ENCODE assay signal across 19 cellular contexts in the genomic region with DNA sequence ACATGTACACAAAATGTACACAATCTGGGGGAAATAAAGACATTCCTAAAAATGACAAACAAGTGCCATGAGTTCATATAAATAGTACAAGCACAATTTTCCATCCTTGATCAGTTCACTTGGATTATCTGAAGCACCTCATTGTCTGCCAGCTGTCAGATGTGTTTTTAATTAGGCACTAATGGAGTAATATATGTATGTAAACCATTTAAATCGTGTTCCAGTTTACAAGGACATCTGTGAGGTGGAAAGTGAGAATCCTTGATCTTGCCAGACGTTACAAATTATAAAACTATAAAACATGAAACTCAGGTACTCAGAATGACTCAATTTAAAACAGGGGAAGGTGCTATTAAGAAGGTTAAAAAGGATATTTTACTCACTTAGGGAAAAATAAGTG.
"Had no signal": no experiment of that assay in that cellular context is flagged by ENCODE, and none has a peak within 500 bp of the region (broad histone marks: within the 10 kb centered on the region; RNA-seq: fewer than 3 reads in every experiment).

No MANE protein-coding gene starts in this region.

- H3K27me3 Mint-ChIP-seq: activated CD8-positive, alpha-beta T cell treated with anti-CD3 and anti-CD28 coated beads for 36 hours; memory B cell; naive thymus-derived CD4-positive, alpha-beta T cell had no signal

- H3K4me1 ChIP-seq: body of pancreas, colonic mucosa, esophagus muscularis mucosa, left ventricle myocardium inferior, pancreas, upper lobe of right lung had no signal

- H3K36me3 Mint-ChIP-seq: memory B cell had no signal

- H3K27ac Mint-ChIP-seq: activated CD8-positive, alpha-beta T cell treated with anti-CD3 and anti-CD28 coated beads for 36 hours; activated naive CD4-positive, alpha-beta T cell treated with anti-CD3 and anti-CD28 coated beads, Interleukin-2, amount 50 U/mL, for 72 hours; memory B cell; naive thymus-derived CD4-positive, alpha-beta T cell; WTC11 had no signal

- H3K4me1 Mint-ChIP-seq: memory B cell; naive thymus-derived CD4-positive, alpha-beta T cell; WTC11 had no signal

- H3K27ac ChIP-seq: body of pancreas, colonic mucosa, esophagus muscularis mucosa, left ventricle myocardium inferior, pancreas, thoracic aorta, upper lobe of right lung had no signal

- H3K36me3 ChIP-seq: colonic mucosa, esophagus muscularis mucosa, left ventricle myocardium inferior, pancreas, thoracic aorta, upper lobe of right lung had no signal

- DNase-seq: activated CD4-positive, alpha-beta T cell treated with anti-CD3 and anti-CD28 coated beads for 4 hours; activated CD8-positive, alpha-beta T cell treated with anti-CD3 and anti-CD28 coated beads for 36 hours; activated gamma-delta T cell; activated T-cell treated with anti-CD3 and anti-CD28 coated beads, Interleukin-2, amount 50 U/mL, for 48 hours; amniotic stem cell; body of pancreas; central memory CD4-positive, alpha-beta T cell; colonic mucosa; left ventricle myocardium inferior; mucosa of descending colon; naive thymus-derived CD4-positive, alpha-beta T cell; pancreas; stimulated activated CD4-positive, alpha-beta T cell treated with anti-CD3 and anti-CD28 coated beads, Interleukin-2, amount 100 ng/mL, for 24 hours; upper lobe of right lung had no signal

- H3K27me3 ChIP-seq: body of pancreas, colonic mucosa, esophagus muscularis mucosa, pancreas, upper lobe of right lung had no signal

- H3K9me3 ChIP-seq: body of pancreas, colonic mucosa, pancreas, thoracic aorta, upper lobe of right lung had no signal

- H3K4me3 ChIP-seq: body of pancreas, colonic mucosa, esophagus muscularis mucosa, left ventricle myocardium inferior, mucosa of descending colon, pancreas, thoracic aorta, upper lobe of right lung had no signal

- ATAC-seq: activated CD8-positive, alpha-beta T cell treated with anti-CD3 and anti-CD28 coated beads for 36 hours; activated naive CD4-positive, alpha-beta T cell treated with anti-CD3 and anti-CD28 coated beads, Interleukin-2, amount 50 U/mL, for 72 hours; body of pancreas; mucosa of descending colon; naive thymus-derived CD4-positive, alpha-beta T cell; pancreas; upper lobe of right lung; WTC11 had no signal

- H3K4me3 Mint-ChIP-seq: activated CD8-positive, alpha-beta T cell treated with anti-CD3 and anti-CD28 coated beads for 36 hours; memory B cell; naive thymus-derived CD4-positive, alpha-beta T cell; WTC11 had no signal
